In genomic region chr17:68289473-68289872, GRCh38 we compare ENCODE assay signal across 10 cellular contexts. TPM values are rescaled to one million over a fixed set of nuclear protein-coding genes. Genes with fewer than 3 reads are reported as not detected.
DNase-seq lines count a peak whose midpoint lies in the region; ATAC-seq and TF ChIP-seq lines count a peak whose summit lies in the region.
"Had no signal": no experiment of that assay in that cellular context is flagged by ENCODE, and none has a peak within 500 bp of the region (broad histone marks: within the 10 kb centered on the region; RNA-seq: fewer than 3 reads in every experiment).

No MANE protein-coding gene starts in this region.

- H3K36me3 ChIP-seq in ACC112 (ENCODE audit: insufficient read depth, low read length) = no peaks in the 10 kb centered on the region
- no peaks in the 10 kb centered on the region for H3K36me3 ChIP-seq in GM23338 (ENCODE audit: insufficient read depth)
- no peaks in the 10 kb centered on the region for H3K36me3 ChIP-seq in mesenchymal stem cell (ENCODE audit: control insufficient read depth in 1 of 2, insufficient read depth in 2 of 2, low read depth in 1 of 2, low read length in 2 of 2)
- H3K36me3 ChIP-seq: cardiac muscle cell, heart left ventricle had no signal

- H3K4me3 ChIP-seq in ACC112 (ENCODE audit: low read depth, low read length) (peak overlapping the region; percentile 86; the same call in 1 of the 2 replicates), GM23338 (peak overlapping the region; percentile 86), mesenchymal stem cell (ENCODE audit: insufficient read depth in 1 of 2, low read depth in 1 of 2, low read length in 2 of 2) (no peak overlapping the region)

- H3K4me1 Mint-ChIP-seq in GM23338 = peaks cover 42% of the 10 kb centered on the region
- peaks cover 28% of the 10 kb centered on the region for H3K4me1 Mint-ChIP-seq in activated naive CD8-positive, alpha-beta T cell treated with anti-CD3 and anti-CD28 coated beads, Interleukin-2, amount 10 ng/mL, durations not matched to agents 7 days and 5 days

- H2BK5ac ChIP-seq in mesenchymal stem cell (ENCODE audit: low read depth, low read length, poor library complexity, severe bottlenecking) = no peak overlapping the region

- H3K9me2 ChIP-seq in GM23338 (ENCODE audit: insufficient read depth) = no peaks in the 10 kb centered on the region

- H3K18ac ChIP-seq in mesenchymal stem cell (ENCODE audit: low read depth in 1 of 2, low read length in 2 of 2) = peak overlapping the region in 1 of 2 experiments; percentile 77

- DNase-seq in GM23338 (ENCODE audit: low spot score) (no peak), mesenchymal stem cell (peak; percentile 26), NCI-H1436 treated with DMSO at 0.1 percent for 48 hours (lab: John Stamatoyannopoulos, UW) (no peak), NCI-H2081 (lab: John Stamatoyannopoulos, UW) (no peak), NCI-H748 (lab: John Stamatoyannopoulos, UW; ENCODE audit: unreplicated experiment) (no peak)
- no peak for DNase-seq in activated naive CD8-positive, alpha-beta T cell treated with anti-CD3 and anti-CD28 coated beads, Interleukin-2, amount 10 ng/mL, durations not matched to agents 7 days and 5 days
- DNase-seq: heart left ventricle had no signal

- H3K36me3 Mint-ChIP-seq in GM23338 (ENCODE audit: low read depth) = no peaks in the 10 kb centered on the region; the same call in 2 of the 3 replicates
- H3K36me3 Mint-ChIP-seq in activated naive CD8-positive, alpha-beta T cell treated with anti-CD3 and anti-CD28 coated beads, Interleukin-2, amount 10 ng/mL, durations not matched to agents 7 days and 5 days = peaks cover 7% of the 10 kb centered on the region

- no peak overlapping the region for H3K23ac ChIP-seq in mesenchymal stem cell (ENCODE audit: low read length in 2 of 2)

- H2BK120ac ChIP-seq in mesenchymal stem cell (ENCODE audit: low read depth, low read length) = no peak overlapping the region

- no peaks in the 10 kb centered on the region for H4K20me1 ChIP-seq in GM23338 (replicated peaks; ENCODE audit: insufficient read depth)

- H3K4me2 ChIP-seq in GM23338 (peak overlapping the region; percentile 82), mesenchymal stem cell (ENCODE audit: low read length, poor library complexity, severe bottlenecking) (no peak overlapping the region)

- TF ChIP-seq CTCF in GM23338 (conservative IDR thresholded peaks at IDR 0.05; ENCODE audit: low read depth in 2 of 2) = no peak

- H2AFZ ChIP-seq in ACC112 (ENCODE audit: low read length, unreplicated experiment) (no peak overlapping the region), GM23338 (no peak overlapping the region), mesenchymal stem cell (ENCODE audit: low read depth, low read length) (no peak overlapping the region)

- H3K4ac ChIP-seq in mesenchymal stem cell (ENCODE audit: low read depth in 1 of 2, low read length in 2 of 2) = no peak overlapping the region

- H2BK12ac ChIP-seq in mesenchymal stem cell (ENCODE audit: low read length in 2 of 2) = no peak overlapping the region

- H4K8ac ChIP-seq in mesenchymal stem cell (ENCODE audit: low read length) = no peak overlapping the region

- H3K79me2 ChIP-seq in ACC112 (ENCODE audit: control insufficient read depth, insufficient read depth, low read length, unreplicated experiment) = no peaks in the 10 kb centered on the region
- H3K79me2 ChIP-seq in GM23338 (replicated peaks; ENCODE audit: insufficient read depth) = no peaks in the 10 kb centered on the region

- H3K9me3 ChIP-seq in mesenchymal stem cell (ENCODE audit: control insufficient read depth, low read length) = no peaks in the 10 kb centered on the region
- H3K9me3 ChIP-seq: heart left ventricle had no signal

- H4K91ac ChIP-seq in mesenchymal stem cell (ENCODE audit: low read length) = no peak overlapping the region

- no peak overlapping the region for H3K27ac Mint-ChIP-seq in GM23338
- H3K27ac Mint-ChIP-seq in activated naive CD8-positive, alpha-beta T cell treated with anti-CD3 and anti-CD28 coated beads, Interleukin-2, amount 10 ng/mL, durations not matched to agents 7 days and 5 days = peak overlapping the region; percentile 90

- peaks cover 9% of the 10 kb centered on the region for H3F3A ChIP-seq in GM23338 (replicated peaks; ENCODE audit: low read depth)

- H3K27ac ChIP-seq in ACC112 (ENCODE audit: low read depth, low read length) = no peak overlapping the region
- H3K27ac ChIP-seq in GM23338 (ENCODE audit: low read depth) = no peak overlapping the region
- no peak overlapping the region for H3K27ac ChIP-seq in mesenchymal stem cell (ENCODE audit: low read length, poor library complexity, severe bottlenecking)
- H3K27ac ChIP-seq: cardiac muscle cell had no signal

- peaks cover 38% of the 10 kb centered on the region for H3K27me3 Mint-ChIP-seq in GM23338 (ENCODE audit: insufficient read depth, low read depth, poor library complexity)
- H3K27me3 Mint-ChIP-seq in activated naive CD8-positive, alpha-beta T cell treated with anti-CD3 and anti-CD28 coated beads, Interleukin-2, amount 10 ng/mL, durations not matched to agents 7 days and 5 days = no peaks in the 10 kb centered on the region

- no peak overlapping the region for H3K14ac ChIP-seq in mesenchymal stem cell (ENCODE audit: low read length in 2 of 2)

- H2BK15ac ChIP-seq in mesenchymal stem cell (ENCODE audit: low read depth, poor library complexity, severe bottlenecking) = no peak overlapping the region

- peak overlapping the region; percentile 77 for H3K9ac ChIP-seq in mesenchymal stem cell (ENCODE audit: low read length)

- peak overlapping the region; percentile 81 for H3K4me3 Mint-ChIP-seq in GM23338
- peak overlapping the region; percentile 94 for H3K4me3 Mint-ChIP-seq in activated naive CD8-positive, alpha-beta T cell treated with anti-CD3 and anti-CD28 coated beads, Interleukin-2, amount 10 ng/mL, durations not matched to agents 7 days and 5 days

- H2AK5ac ChIP-seq in mesenchymal stem cell (ENCODE audit: low read length, severe bottlenecking) = no peak overlapping the region

- H3K9me3 Mint-ChIP-seq in GM23338 = no peaks in the 10 kb centered on the region
- no peaks in the 10 kb centered on the region for H3K9me3 Mint-ChIP-seq in activated naive CD8-positive, alpha-beta T cell treated with anti-CD3 and anti-CD28 coated beads, Interleukin-2, amount 10 ng/mL, durations not matched to agents 7 days and 5 days

- POLR2A ChIA-PET in activated naive CD8-positive, alpha-beta T cell treated with anti-CD3 and anti-CD28 coated beads, Interleukin-2, amount 10 ng/mL, durations not matched to agents 7 days and 5 days (lab: Charles Lee) = interaction anchor here (0.7 to 4.8 kb wide), 10 partner anchors 19 to 170 kb away, joined by 3 to 63 read pairs (median 18); partner anchors contain the start of genes AMZ2 and WIPI1

- WGBS in mesenchymal stem cell = 93% methylated on average over 7 of the region's 7 CpGs

- H3K27me3 ChIP-seq in ACC112 (ENCODE audit: insufficient read depth, low read length) = no peaks in the 10 kb centered on the region; the same call in 1 of the 2 replicates
- peaks cover 55% of the 10 kb centered on the region for H3K27me3 ChIP-seq in GM23338 (ENCODE audit: insufficient read depth)
- H3K27me3 ChIP-seq in mesenchymal stem cell (ENCODE audit: control insufficient read depth in 1 of 2, insufficient read depth in 1 of 2, low read length in 2 of 2) = peaks cover 29 to 37% of the 10 kb centered on the region in 2 experiments

- no peaks in the 10 kb centered on the region for H3K79me1 ChIP-seq in mesenchymal stem cell (replicated peaks; ENCODE audit: low read length, poor library complexity, severe bottlenecking)

- ATAC-seq in GM23338 (no peak), GM21447 (IDR thresholded peaks at IDR 0.05; ENCODE audit: unreplicated experiment) (no peak)
- ATAC-seq in activated naive CD8-positive, alpha-beta T cell treated with anti-CD3 and anti-CD28 coated beads, Interleukin-2, amount 10 ng/mL, durations not matched to agents 7 days and 5 days (ENCODE audit: low read depth) = no peak

- H3K4me1 ChIP-seq in ACC112 (ENCODE audit: control insufficient read depth, insufficient read depth, low read length, unreplicated experiment) (no peaks in the 10 kb centered on the region), GM23338 (ENCODE audit: insufficient read depth) (peaks cover 40% of the 10 kb centered on the region), mesenchymal stem cell (ENCODE audit: control insufficient read depth, insufficient read depth, low read depth, low read length) (peaks cover 12% of the 10 kb centered on the region)

TF ChIP-seq in GM23338, 12 proteins besides CTCF, POLR2A, EP300 and RAD21 (continues in another document):
- TF ChIP-seq CREB1 (CRISPR knock-in tag; IDR thresholded peaks at IDR 0.05; ENCODE audit: low read depth) = no peak

RNA-seq across cellular contexts. Expression of gene SLC16A6, which starts 1.5 kb away (rescaled TPM):
- 0.35 TPM in 1 of 2 replicates, not detected in the other for total RNA-seq in GM23338 (2014; rRNA removed; shearing (Covaris generic))
- 0.16 TPM in 1 of 2 replicates, not detected in the other for polyA plus RNA-seq in GM23338 (2016; fragmentation: Nextera tagmentation; extraction: Ambion mirVana)
- total RNA-seq in activated naive CD8-positive, alpha-beta T cell treated with anti-CD3 and anti-CD28 coated beads, Interleukin-2, amount 10 ng/mL, durations not matched to agents 7 days and 5 days = 1 to 10 TPM; 5.8 to 6.5 TPM
- polyA plus RNA-seq in mesenchymal stem cell (2013, experiment 1 of 2) = 48.0 TPM
- polyA plus RNA-seq in mesenchymal stem cell (2013, experiment 2 of 2) = 49.8 TPM
- polyA plus RNA-seq: cardiac muscle cell had no signal

RNA-seq across cellular contexts. Expression of gene ARSG, which starts 1.8 kb away (rescaled TPM):
- 5.1 and 9.2 TPM in 2 replicates for total RNA-seq in GM23338 (2014; rRNA removed; shearing (Covaris generic))
- 1.7 and 2.4 TPM in 2 replicates for polyA plus RNA-seq in GM23338 (2016; fragmentation: Nextera tagmentation; extraction: Ambion mirVana)
- 10 to 100 TPM; 10.4 to 10.9 TPM for total RNA-seq in activated naive CD8-positive, alpha-beta T cell treated with anti-CD3 and anti-CD28 coated beads, Interleukin-2, amount 10 ng/mL, durations not matched to agents 7 days and 5 days
- 4.5 TPM for polyA plus RNA-seq in mesenchymal stem cell (2013, experiment 1 of 2)
- 4.7 TPM for polyA plus RNA-seq in mesenchymal stem cell (2013, experiment 2 of 2)

RNA-seq across cellular contexts. Expression of gene AMZ2, which starts 41.6 kb away (rescaled TPM):
- total RNA-seq in GM23338 (2014; rRNA removed; shearing (Covaris generic)) = 49.1 and 54.2 TPM in 2 replicates
- polyA plus RNA-seq in GM23338 (2016; fragmentation: Nextera tagmentation; extraction: Ambion mirVana) = 71.5 and 83.8 TPM in 2 replicates
- total RNA-seq in activated naive CD8-positive, alpha-beta T cell treated with anti-CD3 and anti-CD28 coated beads, Interleukin-2, amount 10 ng/mL, durations not matched to agents 7 days and 5 days = 10 to 100 TPM; 84.2 to 84.5 TPM
- 106 TPM for polyA plus RNA-seq in mesenchymal stem cell (2013, experiment 1 of 2)
- polyA plus RNA-seq in mesenchymal stem cell (2013, experiment 2 of 2) = 97.9 TPM

Comparison
In these comparisons a context has a peak if more than half of its experiments do, and no peak if none do; other contexts are left out.
1. H3K4me3 ChIP-seq: peak in ACC112 (single experiment) and GM23338 (single experiment); none in mesenchymal stem cell (0 of 2).